34 cellular contexts compared by ENCODE assay signal in the genomic region with DNA sequence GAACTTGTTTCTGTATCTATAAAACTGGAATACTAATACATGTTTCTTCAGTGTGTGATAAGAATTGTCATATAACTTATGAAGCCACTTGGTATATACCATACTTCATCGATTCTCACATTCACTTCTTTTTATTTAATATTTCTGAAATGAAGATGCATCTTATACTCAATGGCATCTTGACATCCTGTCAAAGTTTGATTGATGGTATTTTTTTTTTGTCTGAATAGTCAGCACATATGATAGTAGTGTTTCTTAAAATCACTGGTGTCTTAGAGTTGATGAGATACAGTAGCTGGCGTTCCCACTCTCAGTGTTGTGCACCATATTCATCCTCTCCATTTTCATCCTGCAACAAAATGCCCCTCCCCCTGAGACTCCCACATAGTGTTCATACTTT. TPM values are rescaled to one million over a fixed set of nuclear protein-coding genes. Genes with fewer than 3 reads are reported as not detected.
"Had no signal": no experiment of that assay in that cellular context is flagged by ENCODE, and none has a peak within 500 bp of the region (broad histone marks: within the 10 kb centered on the region; RNA-seq: fewer than 3 reads in every experiment).

No MANE protein-coding gene starts in this region.

- ATAC-seq: left colon, left lung, lower lobe of right lung, natural killer cell, right lobe of liver had no signal

- H3K9me3 Mint-ChIP-seq: immature natural killer cell; naive B cell; natural killer cell; neural crest cell; stimulated activated naive CD8-positive, alpha-beta T cell treated with anti-CD3 and anti-CD28 coated beads, Interleukin-15, Interleukin-2, amounts not matched to agents 100 ng/mL and 50 ng/mL, for 24 hours; type B pancreatic cell had no signal

- H3K27ac ChIP-seq: left lung, lower lobe of right lung, neutrophil, ovary, right atrium auricular region, right lobe of liver, suprapubic skin, thoracic aorta, tibial artery, uterus had no signal

- H3K27ac Mint-ChIP-seq: immature natural killer cell; natural killer cell; progenitor cell of endocrine pancreas; stimulated activated naive CD8-positive, alpha-beta T cell treated with anti-CD3 and anti-CD28 coated beads, Interleukin-15, Interleukin-2, amounts not matched to agents 100 ng/mL and 50 ng/mL, for 24 hours; type B pancreatic cell had no signal

- FAIRE-seq: islet of Langerhans, kidney had no signal

- H3K36me3 Mint-ChIP-seq: naive B cell, natural killer cell had no signal

- H3K4me3 ChIP-seq: left lung, lower lobe of right lung, ovary, right atrium auricular region, right lobe of liver, suprapubic skin, thoracic aorta, tibial artery, uterus had no signal

- H3K4me1 ChIP-seq: lower lobe of right lung, right lobe of liver had no signal

- H3K4me3 Mint-ChIP-seq: immature natural killer cell; natural killer cell; neural crest cell; stimulated activated naive CD8-positive, alpha-beta T cell treated with anti-CD3 and anti-CD28 coated beads, Interleukin-15, Interleukin-2, amounts not matched to agents 100 ng/mL and 50 ng/mL, for 24 hours; type B pancreatic cell had no signal

- H3K27me3 ChIP-seq: left lung, neutrophil, ovary, right atrium auricular region, right lobe of liver, suprapubic skin, tibial artery, uterus had no signal

- H3K36me3 ChIP-seq: left lung, lower lobe of right lung, neutrophil, ovary, right atrium auricular region, right lobe of liver, suprapubic skin, thoracic aorta, tibial artery, uterus had no signal

- H3K27me3 Mint-ChIP-seq: naive B cell; progenitor cell of endocrine pancreas; stimulated activated naive CD8-positive, alpha-beta T cell treated with anti-CD3 and anti-CD28 coated beads, Interleukin-15, Interleukin-2, amounts not matched to agents 100 ng/mL and 50 ng/mL, for 24 hours; type B pancreatic cell had no signal

- H3K9me3 ChIP-seq: left lung, lower lobe of right lung, neutrophil, ovary, right atrium auricular region, right lobe of liver, suprapubic skin, thoracic aorta, tibial artery, uterus had no signal

- DNase-seq: hypothalamus; immature natural killer cell; kidney; left colon; left lung; lower lobe of right lung; mammary epithelial cell; naive B cell; natural killer cell; occipital lobe; ovary; right lobe of liver; stimulated activated CD4-positive, alpha-beta T cell treated with anti-CD3 and anti-CD28 coated beads, Interleukin-12 subunit alpha, Interleukin-12 subunit beta, amount 100 ng/mL, for 4 hours; stimulated activated CD4-positive, alpha-beta T cell treated with anti-CD3 and anti-CD28 coated beads, Interleukin-15, amount 100 ng/mL, for 24 hours; stimulated activated CD4-positive, alpha-beta T cell treated with anti-CD3 and anti-CD28 coated beads, Interleukin-2, amount 100 ng/mL, for 24 hours; stimulated activated CD4-positive, alpha-beta T cell treated with anti-CD3 and anti-CD28 coated beads, Interleukin-4, amount 100 ng/mL, for 1 hour; stimulated activated naive CD4-positive, alpha-beta T cell; tibial artery; uterus had no signal

RNA-seq across cellular contexts. Expression of gene C1orf105, which starts 34.4 kb away (rescaled TPM):
- total RNA-seq: kidney, left colon, left lung, liver, lower lobe of right lung, mammary epithelial cell, mononuclear cell, natural killer cell, neural crest cell, occipital lobe, ovary, progenitor cell of endocrine pancreas, pulmonary artery endothelial cell, renal cortical epithelial cell, subcutaneous adipose tissue, thoracic aorta, ureter, uterus had no signal
- polyA plus RNA-seq: immature natural killer cell, mammary epithelial cell, ovary had no signal
